Comparison of ENCODE assay signal across 26 cellular contexts in the genomic region with DNA sequence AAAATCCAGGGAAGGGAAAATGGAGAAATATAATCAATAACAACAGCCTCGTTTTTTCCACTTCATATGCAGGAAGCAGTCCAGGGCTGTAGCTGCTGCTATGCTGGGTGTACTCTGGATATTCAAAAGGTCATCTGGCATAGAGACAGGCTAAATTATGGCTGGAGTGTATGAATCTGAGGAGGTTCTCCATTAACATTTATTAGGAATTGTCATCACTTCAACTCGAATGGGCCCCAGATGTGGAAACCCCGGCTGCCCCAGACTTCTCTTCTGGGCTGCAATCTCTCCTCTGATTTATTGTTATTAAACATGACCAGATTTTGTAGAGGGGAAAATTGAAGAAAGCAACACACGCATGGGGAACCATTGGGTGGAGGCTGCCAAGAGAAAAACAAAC. TPM values are rescaled to one million over a fixed set of nuclear protein-coding genes. Genes with fewer than 3 reads are reported as not detected.
"Had no signal": no experiment of that assay in that cellular context is flagged by ENCODE, and none has a peak within 500 bp of the region (broad histone marks: within the 10 kb centered on the region; RNA-seq: fewer than 3 reads in every experiment).

No MANE protein-coding gene starts in this region.

- DNase-seq: effector CD4-positive, alpha-beta T cell; endodermal cell; erythroblast; gastrocnemius medialis; heart right ventricle; hypothalamus; islet precursor cell; left lung; lower lobe of right lung; midbrain; naive B cell; occipital lobe; pancreas; right cardiac atrium; small intestine; stimulated activated CD4-positive, alpha-beta T cell treated with anti-CD3 and anti-CD28 coated beads, Interleukin-12 subunit alpha, Interleukin-12 subunit beta, amount 100 ng/mL, for 4 hours; stimulated activated naive CD4-positive, alpha-beta T cell; stomach; substantia nigra; transverse colon had no signal

- H3K27ac Mint-ChIP-seq: endodermal cell, memory B cell, progenitor cell of endocrine pancreas had no signal

- H3K4me3 ChIP-seq: coronary artery, gastrocnemius medialis, heart right ventricle, left lung, lower lobe of right lung, pancreas, stomach, thoracic aorta, transverse colon had no signal

- H3K9me3 ChIP-seq: gastrocnemius medialis, heart right ventricle, left lung, lower lobe of right lung, pancreas, stomach, thoracic aorta, transverse colon had no signal

- ATAC-seq: gastrocnemius medialis, heart right ventricle, left lung, lower lobe of right lung, pancreas, right cardiac atrium had no signal

- H3K27me3 ChIP-seq: pancreas had no signal

- H3K36me3 ChIP-seq: gastrocnemius medialis, heart right ventricle, left lung, lower lobe of right lung, pancreas, stomach, thoracic aorta, transverse colon had no signal

- H3K4me1 Mint-ChIP-seq: endodermal cell, memory B cell, naive B cell had no signal

- H3K4me3 Mint-ChIP-seq: endodermal cell, memory B cell, naive B cell, nephron had no signal

- H3K27ac ChIP-seq: coronary artery, gastrocnemius medialis, heart right ventricle, left lung, lower lobe of right lung, pancreas, stomach, thoracic aorta, transverse colon had no signal

- H3K4me1 ChIP-seq: gastrocnemius medialis, heart right ventricle, left lung, lower lobe of right lung, pancreas, stomach, transverse colon had no signal

- H3K36me3 Mint-ChIP-seq: memory B cell, naive B cell had no signal

- H3K9me3 Mint-ChIP-seq: endodermal cell, memory B cell, naive B cell, nephron had no signal

RNA-seq across cellular contexts. Expression of a gene that starts 33.5 kb away (rescaled TPM):
- total RNA-seq: gastrocnemius medialis had no signal
- polyA plus RNA-seq: endothelial cell of umbilical vein had no signal
